In genomic region chr10:3469639-3470020, GRCh38 we compare ENCODE assay signal across 10 cellular contexts.
A peak's percentile ranks its signal among the peaks of the same experiment; 100 is the strongest.
DNase-seq lines count a peak whose midpoint lies in the region; ATAC-seq and TF ChIP-seq lines count a peak whose summit lies in the region.
"Had no signal": no experiment of that assay in that cellular context is flagged by ENCODE, and none has a peak within 500 bp of the region (broad histone marks: within the 10 kb centered on the region; RNA-seq: fewer than 3 reads in every experiment).

No MANE protein-coding gene starts in this region.

- ATAC-seq in lower lobe of right lung, result no peak
- ATAC-seq in GM21717 (IDR thresholded peaks at IDR 0.05; ENCODE audit: unreplicated experiment), result no peak
- ATAC-seq: effector memory CD8-positive, alpha-beta T cell had no signal

- H3K27ac ChIP-seq in lower lobe of right lung (peak overlapping the region; percentile 86), temporal lobe (ENCODE audit: low read depth, low read length) (peak overlapping the region; percentile 0)

- no peaks in the 10 kb centered on the region for H3K9me2 ChIP-seq in Loucy (replicated peaks; ENCODE audit: low read depth, low read length)

- H3K27me3 ChIP-seq in Loucy (ENCODE audit: insufficient read depth, low read length, poor library complexity, severe bottlenecking) (no peaks in the 10 kb centered on the region), lower lobe of right lung (ENCODE audit: low read depth) (no peaks in the 10 kb centered on the region)

- peaks cover 12% of the 10 kb centered on the region for H3K27me3 Mint-ChIP-seq in brain

- H3K4me3 ChIP-seq in Loucy (ENCODE audit: low read length, poor library complexity, severe bottlenecking), result no peak overlapping the region
- H3K4me3 ChIP-seq in lower lobe of right lung, result no peak overlapping the region

- H3K79me2 ChIP-seq in Loucy (ENCODE audit: insufficient read depth, low read length), result no peaks in the 10 kb centered on the region

- H3K9me3 ChIP-seq in Loucy (ENCODE audit: insufficient read depth, low read depth, low read length), result no peaks in the 10 kb centered on the region
- H3K9me3 ChIP-seq in lower lobe of right lung, result no peaks in the 10 kb centered on the region

- no peaks in the 10 kb centered on the region for H3K36me3 ChIP-seq in Loucy (ENCODE audit: insufficient read depth, low read length)
- no peaks in the 10 kb centered on the region for H3K36me3 ChIP-seq in lower lobe of right lung

- no peaks in the 10 kb centered on the region; the same call in 1 of the 2 replicates for H3F3A ChIP-seq in Loucy (ENCODE audit: low read depth)

- no peaks in the 10 kb centered on the region for H4K20me1 ChIP-seq in Loucy (ENCODE audit: insufficient read depth, low read length, poor library complexity, severe bottlenecking)

- peak overlapping the region; percentile 65 to 96 (median 91) for H3K27ac Mint-ChIP-seq in brain

- no peak for TF ChIP-seq CTCF in Loucy (conservative IDR thresholded peaks at IDR 0.05; ENCODE audit: low read length)
- no peak for TF ChIP-seq CTCF in brain (conservative IDR thresholded peaks at IDR 0.05)
- no peak for TF ChIP-seq CTCF in lower lobe of right lung (IDR thresholded peaks at IDR 0.05)

- no peak overlapping the region for H2AFZ ChIP-seq in Loucy (ENCODE audit: low read length)

- peak overlapping the region; percentile 69 for H3K9ac ChIP-seq in Loucy (ENCODE audit: low read depth, low read length, poor library complexity, severe bottlenecking)

- peak overlapping the region in 1 of 5 experiments; percentile 54 for H3K4me3 Mint-ChIP-seq in brain

- no peaks in the 10 kb centered on the region for H3K36me3 Mint-ChIP-seq in brain

- intact Hi-C loops in lower lobe of right lung (cut with DNase I), result no loop called here

- DNase-seq in lower lobe of right lung (no peak), G401 (ENCODE audit: low spot score) (no peak), Kasumi-1 (lab: John Stamatoyannopoulos, UW) (no peak)
- no peak for DNase-seq in stimulated activated CD4-positive, alpha-beta T cell treated with anti-CD3 and anti-CD28 coated beads, Interleukin-4, amount 100 ng/mL, for 4 hours
- DNase-seq: activated T-cell treated with anti-CD3 and anti-CD28 coated beads for 4 hours; effector memory CD8-positive, alpha-beta T cell had no signal

- H3K4me2 ChIP-seq in Loucy (ENCODE audit: low read depth, low read length, poor library complexity, severe bottlenecking), result no peak overlapping the region

- in situ Hi-C loops in G401 (cut with HindIII; ENCODE audit: low sequenced_read_pairs), result no loop called here

- H3K4me1 Mint-ChIP-seq in brain, result peaks cover 69% of the 10 kb centered on the region

- H3K9me3 Mint-ChIP-seq in brain, result peaks cover 0 to 9% (median 0%) of the 10 kb centered on the region in 5 experiments
- H3K9me3 Mint-ChIP-seq: effector memory CD8-positive, alpha-beta T cell had no signal

- H3K4me1 ChIP-seq in Loucy (ENCODE audit: insufficient read depth, low read length, poor library complexity, severe bottlenecking) (peaks cover 52% of the 10 kb centered on the region), lower lobe of right lung (peaks cover 71% of the 10 kb centered on the region)
